Comparison of ENCODE assay signal across 18 cellular contexts in the genomic region with DNA sequence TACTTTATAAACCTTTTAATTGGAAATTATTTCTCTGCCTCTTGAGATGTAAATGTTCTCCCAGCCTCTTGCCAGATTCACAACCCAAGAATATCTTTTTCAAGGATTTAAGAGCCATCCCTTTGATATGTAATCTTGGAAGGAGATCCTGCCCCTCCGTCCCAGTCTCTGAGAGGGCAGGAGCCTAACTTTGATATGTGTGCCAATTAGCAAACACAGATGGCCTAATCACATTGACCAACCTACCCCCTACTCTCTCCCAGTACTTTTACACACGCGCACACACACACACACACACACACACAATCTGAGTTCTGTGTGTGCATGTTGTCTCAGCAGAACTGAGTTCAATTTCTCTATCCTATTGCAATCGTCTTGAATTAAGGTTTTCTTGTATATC.
DNase-seq lines count a peak whose midpoint lies in the region; ATAC-seq and TF ChIP-seq lines count a peak whose summit lies in the region.
"Had no signal": no experiment of that assay in that cellular context is flagged by ENCODE, and none has a peak within 500 bp of the region (broad histone marks: within the 10 kb centered on the region; RNA-seq: fewer than 3 reads in every experiment).

No MANE protein-coding gene starts in this region.

- peak; percentile 28 for DNase-seq in NCI-H82 (lab: John Stamatoyannopoulos, UW)
- no peak for DNase-seq in NCI-H82 treated with DMSO at 0.1 percent for 48 hours (lab: John Stamatoyannopoulos, UW; ENCODE audit: unreplicated experiment)
- DNase-seq in endodermal cell, result no peak
- DNase-seq in right lobe of liver, result no peak
- DNase-seq in NOMO-1 treated with dmso at 0.1 percent for 144 hours (lab: John Stamatoyannopoulos, UW; ENCODE audit: unreplicated experiment), result no peak
- no peak for DNase-seq in HuH-7.5 (ENCODE audit: low spot score)
- DNase-seq in stimulated activated naive CD8-positive, alpha-beta T cell treated with anti-CD3 and anti-CD28 coated beads, Interleukin-15, Interleukin-2, amounts not matched to agents 100 U/mL and 50 U/mL, for 24 hours, result no peak
- DNase-seq: 8988T; CD8-positive, alpha-beta T cell; COR-L47; DMS79 treated with DMSO at 0.1 percent for 48 hours; GF-D8; GOT3; H7; HFFc6 had no signal

- H3K9me3 ChIP-seq in endodermal cell (ENCODE audit: control insufficient read depth, low read length) (no peaks in the 10 kb centered on the region), right lobe of liver (no peaks in the 10 kb centered on the region)
- H3K9me3 ChIP-seq: BLaER1 had no signal

- no peaks in the 10 kb centered on the region for H3K9me3 Mint-ChIP-seq in endodermal cell

- ATAC-seq in right lobe of liver, result peak; percentile 63 to 92 (median 70)
- ATAC-seq in stimulated activated naive CD8-positive, alpha-beta T cell treated with anti-CD3 and anti-CD28 coated beads, Interleukin-15, Interleukin-2, amounts not matched to agents 100 U/mL and 50 U/mL, for 24 hours, result no peak
- ATAC-seq: CD8-positive, alpha-beta T cell; HCT116; K562 had no signal

- no peaks in the 10 kb centered on the region for H3K27me3 Mint-ChIP-seq in endodermal cell (ENCODE audit: insufficient read depth)

- TF ChIP-seq CTCF in endodermal cell (conservative IDR thresholded peaks at IDR 0.05) (no peak), right lobe of liver (IDR thresholded peaks at IDR 0.05) (no peak)

- H3K27ac ChIP-seq in endodermal cell (ENCODE audit: low read depth, low read length) (no peak overlapping the region), right lobe of liver (no peak overlapping the region)
- H3K27ac ChIP-seq: BLaER1 had no signal

- TF ChIP-seq POLR2A in right lobe of liver (IDR thresholded peaks at IDR 0.05), result no peak

- H3K36me3 ChIP-seq in endodermal cell (ENCODE audit: control insufficient read depth, insufficient read depth, low read length), result no peaks in the 10 kb centered on the region
- H3K36me3 ChIP-seq in right lobe of liver, result no peaks in the 10 kb centered on the region
- H3K36me3 ChIP-seq: BLaER1 had no signal

- peaks cover 35% of the 10 kb centered on the region for H3K4me1 Mint-ChIP-seq in endodermal cell

- H3K4me3 ChIP-seq in endodermal cell (ENCODE audit: low read length), result peak overlapping the region; percentile 56
- H3K4me3 ChIP-seq in right lobe of liver, result no peak overlapping the region
- H3K4me3 ChIP-seq: BLaER1, K562 had no signal

- H3K27me3 ChIP-seq in endodermal cell (ENCODE audit: control insufficient read depth, insufficient read depth, low read length, poor library complexity, severe bottlenecking) (no peaks in the 10 kb centered on the region), right lobe of liver (no peaks in the 10 kb centered on the region)
- H3K27me3 ChIP-seq: BLaER1 had no signal

- no peak overlapping the region for H3K9ac ChIP-seq in endodermal cell (ENCODE audit: extremely low read depth, low read length, poor library complexity, severe bottlenecking)
- H3K9ac ChIP-seq: BLaER1 had no signal

- H3K4me1 ChIP-seq in endodermal cell (ENCODE audit: control insufficient read depth, insufficient read depth, low read length) (peaks cover 10% of the 10 kb centered on the region), right lobe of liver (no peaks in the 10 kb centered on the region)

- intact Hi-C loops in right lobe of liver (cut with DNase I), result no loop called here

- 27% methylated on average over 3 of the region's 4 CpGs; no CpG with 5 or more reads in 1 of the 2 experiments for WGBS in endodermal cell (ENCODE audit: insufficient coverage in 1 of 2, insufficient read length in 1 of 2), 2 experiments
- WGBS in right lobe of liver (ENCODE audit: insufficient coverage, low coverage, low lambda C conversion rate, missing lambda C conversion rate), result 22% methylated on average over 4 of the region's 4 CpGs

- no peaks in the 10 kb centered on the region for H3K36me3 Mint-ChIP-seq in endodermal cell (ENCODE audit: low read depth)
- H3K36me3 Mint-ChIP-seq: CD8-positive, alpha-beta T cell had no signal

- no peak overlapping the region for H3K27ac Mint-ChIP-seq in endodermal cell
- H3K27ac Mint-ChIP-seq: CD8-positive, alpha-beta T cell; HFFc6 had no signal

- no peak overlapping the region for H3K4me3 Mint-ChIP-seq in endodermal cell
- H3K4me3 Mint-ChIP-seq: CD8-positive, alpha-beta T cell; HFFc6 had no signal
